10 cellular contexts compared by ENCODE assay signal in the genomic region with DNA sequence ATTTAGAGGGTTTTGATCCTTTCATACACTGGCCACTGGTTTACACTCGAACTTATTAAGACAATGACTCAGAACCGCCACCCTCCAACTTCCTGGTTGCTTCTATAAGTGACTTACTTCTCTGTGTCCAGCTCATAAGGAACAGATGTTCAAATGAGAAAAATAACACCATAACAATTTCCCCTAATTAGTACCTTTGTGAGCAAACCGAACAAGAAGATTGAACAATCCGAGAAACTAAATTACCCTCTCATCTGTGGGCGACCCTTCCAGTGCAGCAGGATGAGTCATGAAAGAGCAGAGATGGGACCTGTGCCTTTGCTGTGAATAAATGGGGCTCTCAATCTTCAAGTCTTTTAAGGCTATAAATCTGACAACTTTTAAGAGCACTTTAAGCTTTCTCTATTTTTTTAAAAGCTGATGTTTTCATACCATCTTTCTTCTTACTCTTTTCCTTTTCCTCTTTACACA.
DNase-seq lines count a peak whose midpoint lies in the region; ATAC-seq and TF ChIP-seq lines count a peak whose summit lies in the region.
"Had no signal": no experiment of that assay in that cellular context is flagged by ENCODE, and none has a peak within 500 bp of the region (broad histone marks: within the 10 kb centered on the region; RNA-seq: fewer than 3 reads in every experiment).

No MANE protein-coding gene starts in this region.

- ATAC-seq in GM21717 (IDR thresholded peaks at IDR 0.05; ENCODE audit: unreplicated experiment) (peak; percentile 81), esophagus mucosa (no peak)

- no peaks in the 10 kb centered on the region for H3K36me3 ChIP-seq in GM06990 (ENCODE audit: control insufficient read depth, insufficient read depth, low read length)
- H3K36me3 ChIP-seq in MM.1S (replicated peaks; ENCODE audit: insufficient read depth, low read length) = no peaks in the 10 kb centered on the region

- DNase-seq in GM06990 (ENCODE audit: extremely low read depth, insufficient read length) = peak; percentile 59
- DNase-seq in MM.1S = peak; percentile 7
- DNase-seq in glomerular visceral epithelial cell (ENCODE audit: extremely low spot score) = peak; percentile 0
- no peak for DNase-seq in NCI-H2227 (lab: John Stamatoyannopoulos, UW; ENCODE audit: unreplicated experiment)
- DNase-seq in NCI-H2029 (lab: John Stamatoyannopoulos, UW) = no peak
- no peak for DNase-seq in NCI-H2227 treated with DMSO at 0.1 percent for 48 hours (lab: John Stamatoyannopoulos, UW)
- DNase-seq: activated CD8-positive, alpha-beta memory T cell treated with anti-CD3 and anti-CD28 coated beads for 24 hours; effector CD4-positive, alpha-beta T cell had no signal

- no peaks in the 10 kb centered on the region for H3K27me3 ChIP-seq in GM06990 (replicated peaks; ENCODE audit: control insufficient read depth, insufficient read depth, low read length)
- H3K27me3 ChIP-seq in MM.1S (replicated peaks; ENCODE audit: insufficient read depth, low read length) = no peaks in the 10 kb centered on the region

- TF ChIP-seq CTCF in GM06990 (IDR thresholded peaks at IDR 0.05; ENCODE audit: insufficient read depth, low read length, poor library complexity, severe bottlenecking) (no peak), MM.1S (IDR thresholded peaks at IDR 0.05; ENCODE audit: low read length) (no peak)

- H3K27ac ChIP-seq in MM.1S (ENCODE audit: low read length) = no peak overlapping the region

- H3K4me1 ChIP-seq in MM.1S (ENCODE audit: low read length) = peaks cover 8% of the 10 kb centered on the region; the same call in 1 of the 2 replicates

- H3K4me3 ChIP-seq in GM06990 (replicated peaks; ENCODE audit: low read depth, low read length) (no peak overlapping the region), MM.1S (ENCODE audit: low read length) (no peak overlapping the region)

- no peaks in the 10 kb centered on the region for H3F3A ChIP-seq in MM.1S (ENCODE audit: insufficient read depth, low read length)

- no peak overlapping the region for H3K9ac ChIP-seq in MM.1S (ENCODE audit: low read length)

- H3K79me2 ChIP-seq in MM.1S (ENCODE audit: low read length) = no peaks in the 10 kb centered on the region

- H3K9me3 ChIP-seq in MM.1S (replicated peaks; ENCODE audit: insufficient read depth, low read length) = no peaks in the 10 kb centered on the region

- no peak overlapping the region for H3K4me2 ChIP-seq in MM.1S (ENCODE audit: low read depth, low read length)

- no peak overlapping the region for H2AFZ ChIP-seq in MM.1S (ENCODE audit: low read length)

- no peaks in the 10 kb centered on the region for H4K20me1 ChIP-seq in MM.1S (ENCODE audit: insufficient read depth, low read length)

- H3K9me2 ChIP-seq in MM.1S (replicated peaks; ENCODE audit: insufficient read depth, low read length) = no peaks in the 10 kb centered on the region

Comparison
In these comparisons a context has a peak if more than half of its experiments do, and no peak if none do; other contexts are left out.
1. DNase-seq: peak in GM06990 (single experiment), MM.1S (single experiment) and glomerular visceral epithelial cell (single experiment); none in NCI-H2227 (single experiment), NCI-H2029 (single experiment) and NCI-H2227 treated with DMSO at 0.1 percent for 48 hours (single experiment).